ENCODE assay signal across 28 cellular contexts in genomic region chrY:13300795-13301194, GRCh38.
"Had no signal": no experiment of that assay in that cellular context is flagged by ENCODE, and none has a peak within 500 bp of the region (broad histone marks: within the 10 kb centered on the region; RNA-seq: fewer than 3 reads in every experiment).

No MANE protein-coding gene starts in this region.

- ATAC-seq: activated naive CD4-positive, alpha-beta T cell treated with anti-CD3 and anti-CD28 coated beads, Interleukin-2, amount 50 U/mL, for 72 hours; activated naive CD8-positive, alpha-beta T cell treated with anti-CD3 and anti-CD28 coated beads, Interleukin-2, amount 50 U/mL, for 24 hours; activated T-cell treated with anti-CD3 and anti-CD28 coated beads, Interleukin-2, amount 50 U/mL, for 4 hours; activated T-cell treated with anti-CD3 and anti-CD28 coated beads, Interleukin-2, amount 50 U/mL, for 72 hours; activated T-helper 17 cell treated with anti-CD3 and anti-CD28 coated beads, Interleukin-2, amount 50 U/mL, for 72 hours; body of pancreas had no signal

- DNase-seq: activated effector memory CD4-positive, alpha-beta T cell treated with anti-CD3 and anti-CD28 coated beads, Interleukin-2, amount 50 U/mL, for 16 hours; activated effector memory CD4-positive, alpha-beta T cell treated with Interleukin-2 at 50 U/mL for 16 hours; activated gamma-delta T cell; activated gamma-delta T cell treated with Interleukin-2 at 50 U/mL for 16 hours; activated naive CD4-positive, alpha-beta T cell; activated naive CD4-positive, alpha-beta T cell treated with anti-CD3 and anti-CD28 coated beads for 36 hours; activated naive CD4-positive, alpha-beta T cell treated with anti-CD3 and anti-CD28 coated beads, Interleukin-2, amount 10 ng/mL, durations not matched to agents 7 days and 5 days; activated naive CD4-positive, alpha-beta T cell treated with anti-CD3 and anti-CD28 coated beads, Interleukin-2, amount 50 U/mL, for 16 hours; activated naive CD4-positive, alpha-beta T cell treated with Interleukin-2 at 50 U/mL for 16 hours; activated naive CD8-positive, alpha-beta T cell treated with anti-CD3 and anti-CD28 coated beads for 36 hours; activated naive CD8-positive, alpha-beta T cell treated with anti-CD3 and anti-CD28 coated beads, Interleukin-2, amount 10 ng/mL, durations not matched to agents 7 days and 5 days; activated naive CD8-positive, alpha-beta T cell treated with anti-CD3 and anti-CD28 coated beads, Interleukin-2, amount 50 U/mL, for 24 hours; activated T-cell treated with anti-CD3 and anti-CD28 coated beads, Interleukin-2, amount 50 U/mL, for 1 hour; activated T-cell treated with anti-CD3 and anti-CD28 coated beads, Interleukin-2, amount 50 U/mL, for 24 hours; activated T-cell treated with anti-CD3 and anti-CD28 coated beads, Interleukin-2, amount 50 U/mL, for 4 hours; activated T-cell treated with anti-CD3 and anti-CD28 coated beads, Interleukin-2, amount 50 U/mL, for 48 hours; activated T-cell treated with anti-CD3 and anti-CD28 coated beads, Interleukin-2, amount 50 U/mL, for 72 hours; amniotic stem cell; amygdala; anterior cingulate cortex; aorta; body of pancreas; brain microvascular endothelial cell; caudate nucleus; central memory CD4-positive, alpha-beta T cell; cerebellar nuclear complex had no signal
